ENCODE assay signal across 8 cellular contexts in the genomic region with DNA sequence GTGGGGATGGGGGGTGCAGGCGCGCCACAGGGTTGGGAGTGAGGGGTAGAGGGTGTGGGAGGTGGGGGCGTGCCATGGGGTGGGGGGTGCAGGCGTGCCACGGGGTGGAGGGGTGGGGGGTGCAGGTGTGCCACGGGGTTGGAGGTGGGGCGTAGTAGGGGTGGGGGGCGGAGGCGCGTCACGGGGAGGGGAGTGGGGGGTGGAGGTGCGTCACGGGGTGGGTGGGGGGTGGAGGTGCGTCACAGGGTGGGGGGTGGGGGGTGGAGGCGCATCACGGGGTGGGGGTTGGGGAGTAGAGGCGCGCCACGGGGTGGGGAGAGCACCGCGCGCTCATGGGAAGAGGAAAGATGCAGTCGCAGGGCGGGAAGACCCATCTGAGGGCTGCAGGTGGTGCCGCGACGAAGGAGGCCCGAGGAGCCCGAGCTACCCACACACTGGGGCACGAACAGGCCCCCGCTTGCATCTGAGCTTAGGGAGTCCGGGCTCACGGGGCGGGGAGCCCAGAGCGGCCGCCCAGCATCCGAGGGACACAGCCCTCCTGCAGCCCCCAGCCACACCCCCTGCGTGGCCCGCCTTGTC. TPM values are rescaled to one million over a fixed set of nuclear protein-coding genes. Genes with fewer than 3 reads are reported as not detected.
DNase-seq lines count a peak whose midpoint lies in the region; ATAC-seq, FAIRE-seq and TF ChIP-seq lines count a peak whose summit lies in the region.

No MANE protein-coding gene starts in this region.

- DNase-seq in GM06990 (ENCODE audit: extremely low read depth, insufficient read length): no peak
- peak; percentile 57 for DNase-seq in activated T-cell treated with anti-CD3 and anti-CD28 coated beads, Interleukin-2, amount 50 U/mL, for 4 hours
- no peak for DNase-seq in keratinocyte (ENCODE audit: low read depth, low spot score)
- DNase-seq in NCI-H2107 (lab: John Stamatoyannopoulos, UW): no peak
- DNase-seq in RWPE1 (ENCODE audit: low spot score): no peak
- no peak for DNase-seq in body of pancreas

- POLR2A ChIA-PET in RWPE1 (lab: Yijun Ruan, JAX; ENCODE audit: low non-redundant PET): no interaction called here

- H3K27me3 ChIP-seq in GM06990 (replicated peaks; ENCODE audit: control insufficient read depth, insufficient read depth, low read length): no peaks in the 10 kb centered on the region; the same call in 1 of the 2 replicates
- H3K27me3 ChIP-seq in keratinocyte (ENCODE audit: control insufficient read depth, extremely low read depth, insufficient read depth, low read length): peaks cover 40% of the 10 kb centered on the region
- no peaks in the 10 kb centered on the region for H3K27me3 ChIP-seq in body of pancreas

- FAIRE-seq in keratinocyte (lab: Jason Lieb, UNC): no peak

- no peaks in the 10 kb centered on the region for H3K9me3 ChIP-seq in keratinocyte (ENCODE audit: control insufficient read depth, low read depth, low read length)
- no peaks in the 10 kb centered on the region for H3K9me3 ChIP-seq in body of pancreas

- H3K4me1 Mint-ChIP-seq in activated T-cell treated with anti-CD3 and anti-CD28 coated beads, Interleukin-2, amount 50 U/mL, for 4 hours (ENCODE audit: low read depth): peaks cover 22% of the 10 kb centered on the region

- H4K20me1 ChIP-seq in keratinocyte (ENCODE audit: control insufficient read depth, extremely low read depth, insufficient read depth, low read length): no peaks in the 10 kb centered on the region

- no peak overlapping the region for H3K9ac ChIP-seq in keratinocyte (ENCODE audit: control insufficient read depth, extremely low read depth, insufficient read depth, low read length)

- dilution Hi-C loops in keratinocyte (cut with MboI; ENCODE audit: extremely low pct_ligation_motif_present, low sequenced_read_pairs): no loop called here

- peak overlapping the region; percentile 78 for H3K4me2 ChIP-seq in keratinocyte (ENCODE audit: control insufficient read depth, extremely low read depth, insufficient read depth, low read depth, low read length)

- H3K4me3 Mint-ChIP-seq in activated T-cell treated with anti-CD3 and anti-CD28 coated beads, Interleukin-2, amount 50 U/mL, for 4 hours: peak overlapping the region; percentile 73

- H3K9me3 Mint-ChIP-seq in activated T-cell treated with anti-CD3 and anti-CD28 coated beads, Interleukin-2, amount 50 U/mL, for 4 hours: no peaks in the 10 kb centered on the region

- no peak for TF ChIP-seq CTCF in GM06990 (IDR thresholded peaks at IDR 0.05; ENCODE audit: insufficient read depth, low read length, poor library complexity, severe bottlenecking)
- no peak for TF ChIP-seq CTCF in keratinocyte (optimal IDR thresholded peaks at IDR 0.05 in 1 of 3, IDR thresholded peaks at IDR 0.05 in 1 of 3, conservative IDR thresholded peaks at IDR 0.05 in 1 of 3; ENCODE audit: extremely low read depth in 1 of 3, insufficient read depth in 2 of 3, low read length in 3 of 3)
- no peak for TF ChIP-seq CTCF in RWPE1 (conservative IDR thresholded peaks at IDR 0.05; ENCODE audit: low read depth)
- no peak for TF ChIP-seq CTCF in body of pancreas (IDR thresholded peaks at IDR 0.05)

- CTCF ChIA-PET in RWPE1 (lab: Yijun Ruan, JAX): no interaction called here

- H3K4me3 ChIP-seq in GM06990 (replicated peaks; ENCODE audit: low read depth, low read length) (peak overlapping the region; percentile 62), keratinocyte (ENCODE audit: control insufficient read depth in 2 of 3, extremely low read depth in 1 of 3, insufficient read depth in 2 of 3, low read depth in 1 of 3, low read length in 3 of 3) (peak overlapping the region in 2 of 3 experiments; percentile 53 to 61), body of pancreas (peak overlapping the region in 1 of 2 donors; percentile 1)

- ATAC-seq in HG02852 (IDR thresholded peaks at IDR 0.05; ENCODE audit: unreplicated experiment) (peak; percentile 8), body of pancreas (no peak), GM21526 (IDR thresholded peaks at IDR 0.05; ENCODE audit: low FRiP score, unreplicated experiment) (no peak)
- ATAC-seq in activated T-cell treated with anti-CD3 and anti-CD28 coated beads, Interleukin-2, amount 50 U/mL, for 4 hours: peak; percentile 48 to 56

- H3K4me1 ChIP-seq in keratinocyte (ENCODE audit: control insufficient read depth, extremely low read depth, insufficient read depth, low read length) (peaks cover 8% of the 10 kb centered on the region), body of pancreas (peaks cover 10% of the 10 kb centered on the region)

- TF ChIP-seq POLR2A in body of pancreas (IDR thresholded peaks at IDR 0.05): no peak

- H3K9me1 ChIP-seq in keratinocyte (ENCODE audit: control insufficient read depth, extremely low read depth, insufficient read depth, low read length): no peaks in the 10 kb centered on the region

- H2AFZ ChIP-seq in keratinocyte (ENCODE audit: control insufficient read depth, low read length): no peak overlapping the region

- H3K36me3 ChIP-seq in GM06990 (ENCODE audit: control insufficient read depth, insufficient read depth, low read length) (peaks cover 3% of the 10 kb centered on the region), keratinocyte (ENCODE audit: control insufficient read depth in 2 of 2, extremely low read depth in 1 of 2, insufficient read depth in 2 of 2, low read length in 2 of 2) (no peaks in the 10 kb centered on the region), body of pancreas (replicated peaks in 1 of 2; ENCODE audit: insufficient read depth in 1 of 2, low read depth in 2 of 2) (no peaks in the 10 kb centered on the region)

- H3K27me3 Mint-ChIP-seq in activated T-cell treated with anti-CD3 and anti-CD28 coated beads, Interleukin-2, amount 50 U/mL, for 4 hours (ENCODE audit: low read depth): no peaks in the 10 kb centered on the region

- H3K79me2 ChIP-seq in keratinocyte (ENCODE audit: control insufficient read depth, insufficient read depth, low read length): no peaks in the 10 kb centered on the region

- intact Hi-C loops in body of pancreas (cut with DNase I): no loop called here

- H3K27ac ChIP-seq in keratinocyte (ENCODE audit: control insufficient read depth, insufficient read depth, low read length) (no peak overlapping the region), RWPE1 (no peak overlapping the region; the same call in 1 of the 2 replicates), body of pancreas (peak overlapping the region in 1 of 4 donors; percentile 12)

- 15 to 21% methylated on average over 11 of the region's 39 CpGs for WGBS in body of pancreas, 2 donors

- H3K36me3 Mint-ChIP-seq in activated T-cell treated with anti-CD3 and anti-CD28 coated beads, Interleukin-2, amount 50 U/mL, for 4 hours (ENCODE audit: insufficient read depth): no peaks in the 10 kb centered on the region

RNA-seq across cellular contexts. Expression of a gene that starts 37.5 kb away (rescaled TPM):
- 1 to 10 TPM in 2 of 3 donors, under 1 TPM in 1; 0.53 to 2.1 (median 1.3) TPM for total RNA-seq in activated T-cell treated with anti-CD3 and anti-CD28 coated beads, Interleukin-2, amount 50 U/mL, for 4 hours
- polyA plus RNA-seq in keratinocyte: under 0.01 to 0.12 TPM (median 0.04 TPM) in 3 replicates
- polyA plus RNA-seq in keratinocyte (2011; ENCODE audit: low read depth): not detected
- 0.04 TPM in 1 of 2 replicates, not detected in the other for polyA plus RNA-seq in keratinocyte (2011; cell fraction: cytosol; rRNA removed)
- 0.09 and 0.19 TPM in 2 replicates for polyA plus RNA-seq in keratinocyte (2011; cell fraction: nucleus; rRNA removed)
- 0.05 and 0.18 TPM in 2 replicates for polyA plus RNA-seq in keratinocyte (2012; ENCODE audit: low replicate concordance)
- polyA minus RNA-seq in keratinocyte: 0.43 TPM in 1 of 3 replicates, not detected in the others
- not detected for polyA minus RNA-seq in keratinocyte (2011; cell fraction: cytosol; rRNA and poly(A)+ RNA removed)
- 0.42 and 0.85 TPM in 2 replicates for polyA minus RNA-seq in keratinocyte (2011; cell fraction: nucleus; rRNA and poly(A)+ RNA removed)
- 10 to 100 TPM; 13.5 to 33.0 TPM for total RNA-seq in body of pancreas

Comparison
In these comparisons a context has a peak if more than half of its experiments do, and no peak if none do; other contexts are left out.
1. ATAC-seq: peak in HG02852 (single experiment) and activated T-cell treated with anti-CD3 and anti-CD28 coated beads, Interleukin-2, amount 50 U/mL, for 4 hours (2 of 2); none in body of pancreas (single experiment) and GM21526 (single experiment).
2. RNA of a gene that starts 37.5 kb away (total RNA-seq): 13.5 to 33.0 TPM in body of pancreas; 0.53 to 2.1 TPM in activated T-cell treated with anti-CD3 and anti-CD28 coated beads, Interleukin-2, amount 50 U/mL, for 4 hours; every median in the first group is over 4 times any median in the second.